In genomic region chr6:43702522-43703440, GRCh38 we compare ENCODE assay signal across 9 cellular contexts. TPM values are rescaled to one million over a fixed set of nuclear protein-coding genes. Genes with fewer than 3 reads are reported as not detected.
DNase-seq lines count a peak whose midpoint lies in the region; ATAC-seq, FAIRE-seq and TF ChIP-seq lines count a peak whose summit lies in the region.
"Had no signal": no experiment of that assay in that cellular context is flagged by ENCODE, and none has a peak within 500 bp of the region (broad histone marks: within the 10 kb centered on the region; RNA-seq: fewer than 3 reads in every experiment).

No MANE protein-coding gene starts in this region.

- H3K36me3 ChIP-seq in adipocyte (ENCODE audit: control insufficient read depth, insufficient read depth, low read length, severe bottlenecking) (no peaks in the 10 kb centered on the region), left ventricle myocardium inferior (no peaks in the 10 kb centered on the region)

- DNase-seq in AG04449 (ENCODE audit: low read depth, low spot score) (peak; percentile 63), GM12891 (ENCODE audit: insufficient read length, low spot score) (no peak), NCI-H1436 treated with DMSO at 0.1 percent for 48 hours (lab: John Stamatoyannopoulos, UW) (peak; percentile 73), adipocyte (ENCODE audit: low read depth) (peak; percentile 94), left ventricle myocardium inferior (peak; percentile 94), progenitor cell of endocrine pancreas (ENCODE audit: low spot score, unreplicated experiment) (peak; percentile 59), NCI-H2171 (lab: John Stamatoyannopoulos, UW) (no peak)

- H3K36me3 Mint-ChIP-seq in progenitor cell of endocrine pancreas (ENCODE audit: insufficient read depth), result no peaks in the 10 kb centered on the region

- H3K27me3 ChIP-seq in adipocyte (replicated peaks; ENCODE audit: control insufficient read depth, insufficient read depth, low read length), result no peaks in the 10 kb centered on the region
- no peaks in the 10 kb centered on the region for H3K27me3 ChIP-seq in left ventricle myocardium inferior (ENCODE audit: low read depth)

- intact Hi-C loops in left ventricle myocardium inferior (cut with micrococcal nuclease), result no loop called here

- no peak for ATAC-seq in GM18861 (IDR thresholded peaks at IDR 0.05; ENCODE audit: unreplicated experiment)

- peak overlapping the region; percentile 94 for H3K27ac ChIP-seq in left ventricle myocardium inferior (replicated peaks)

- peak; percentile 26 for FAIRE-seq in GM12891 (lab: Jason Lieb, UNC)
- FAIRE-seq: islet of Langerhans had no signal

- CTCF ChIA-PET in AG04449 (lab: Yijun Ruan, JAX), result interaction anchor here (1.1 to 1.7 kb wide), 4 partner anchors 9 to 395 kb away, joined by 4 read pairs; no protein-coding TSS in a partner anchor

- H3K4me1 ChIP-seq in adipocyte (ENCODE audit: control insufficient read depth, insufficient read depth, low read length), result peaks cover 40% of the 10 kb centered on the region
- peaks cover 91% of the 10 kb centered on the region for H3K4me1 ChIP-seq in left ventricle myocardium inferior

- peaks cover 7% of the 10 kb centered on the region for H3K27me3 Mint-ChIP-seq in progenitor cell of endocrine pancreas

- H3K4me3 Mint-ChIP-seq in progenitor cell of endocrine pancreas (ENCODE audit: low read depth), result no peak overlapping the region

- H3K9ac ChIP-seq in adipocyte (ENCODE audit: low read length), result peak overlapping the region; percentile 53

- no peak for TF ChIP-seq POLR2A in GM12891 (IDR thresholded peaks at IDR 0.05; ENCODE audit: low read depth, low read length)

- H3K9me3 ChIP-seq in adipocyte (ENCODE audit: control insufficient read depth, low read length), result no peaks in the 10 kb centered on the region
- H3K9me3 ChIP-seq in left ventricle myocardium inferior (replicated peaks), result no peaks in the 10 kb centered on the region

- no peak for TF ChIP-seq CTCF in AG04449 (IDR thresholded peaks at IDR 0.05; ENCODE audit: insufficient read depth, low read length, missing control alignments)
- TF ChIP-seq CTCF in left ventricle myocardium inferior (IDR thresholded peaks at IDR 0.05; ENCODE audit: borderline replicate concordance), result no peak
- TF ChIP-seq CTCF in progenitor cell of endocrine pancreas (IDR thresholded peaks at IDR 0.05; ENCODE audit: unreplicated experiment), result no peak

- H3K4me1 Mint-ChIP-seq in progenitor cell of endocrine pancreas (ENCODE audit: low read depth), result peaks cover 71% of the 10 kb centered on the region

- no peaks in the 10 kb centered on the region for H3K9me3 Mint-ChIP-seq in progenitor cell of endocrine pancreas (ENCODE audit: low read depth)

- H3K27ac Mint-ChIP-seq in progenitor cell of endocrine pancreas, result peak overlapping the region; percentile 93

- POLR2A ChIA-PET in AG04449 (lab: Yijun Ruan, JAX), result no interaction called here

- H3K4me3 ChIP-seq in AG04449 (ENCODE audit: low read depth, low read length) (no peak overlapping the region), adipocyte (ENCODE audit: low read length) (peak overlapping the region; percentile 2), left ventricle myocardium inferior (peak overlapping the region; percentile 0)

TF ChIP-seq in GM12891, 5 proteins besides CTCF, POLR2A, EP300 and RAD21:
- no peak for TF ChIP-seq POLR2AphosphoS5 (IDR thresholded peaks at IDR 0.05; ENCODE audit: low read depth, low read length)
- TF ChIP-seq TAF1 (IDR thresholded peaks at IDR 0.05; ENCODE audit: low read depth, low read length), result no peak
- no peak for TF ChIP-seq PAX5 (IDR thresholded peaks at IDR 0.05; ENCODE audit: insufficient read depth, low read length, severe bottlenecking)
- no peak for TF ChIP-seq POU2F2 (IDR thresholded peaks at IDR 0.05; ENCODE audit: low read depth, low read length)
- no peak for TF ChIP-seq SPI1 (IDR thresholded peaks at IDR 0.05; ENCODE audit: low read depth, low read length)

RNA-seq across cellular contexts. Expression of gene MRPS18A, which starts 15.2 kb away (rescaled TPM):
- 59.5 TPM for polyA plus RNA-seq in GM12891 (2012; ENCODE audit: low read depth, missing spikeins)
- total RNA-seq in left ventricle myocardium inferior (41.8 TPM), progenitor cell of endocrine pancreas (39.8 and 41.9 TPM in 2 replicates)

RNA-seq across cellular contexts. Expression of gene RSPH9, which starts 57.9 kb away (rescaled TPM):
- polyA plus RNA-seq in GM12891 (2012; ENCODE audit: low read depth, missing spikeins), result 0.35 TPM
- total RNA-seq in left ventricle myocardium inferior (0.08 TPM), progenitor cell of endocrine pancreas (0.29 and 0.31 TPM in 2 replicates)

Comparison
In these comparisons a context has a peak if more than half of its experiments do, and no peak if none do; other contexts are left out.
1. DNase-seq: peak in AG04449 (single experiment), NCI-H1436 treated with DMSO at 0.1 percent for 48 hours (single experiment), adipocyte (single experiment), left ventricle myocardium inferior (single experiment) and progenitor cell of endocrine pancreas (single experiment); none in GM12891 (single experiment) and NCI-H2171 (single experiment).